13 cellular contexts compared by ENCODE assay signal in genomic region chr5:179342577-179342976, GRCh38. TPM values are rescaled to one million over a fixed set of nuclear protein-coding genes. Genes with fewer than 3 reads are reported as not detected.
A peak's percentile ranks its signal among the peaks of the same experiment; 100 is the strongest.
DNase-seq lines count a peak whose midpoint lies in the region; ATAC-seq, FAIRE-seq and TF ChIP-seq lines count a peak whose summit lies in the region.
"Had no signal": no experiment of that assay in that cellular context is flagged by ENCODE, and none has a peak within 500 bp of the region (broad histone marks: within the 10 kb centered on the region; RNA-seq: fewer than 3 reads in every experiment).

No MANE protein-coding gene starts in this region.

- H3K27ac ChIP-seq in neural progenitor cell = no peak overlapping the region

- H3K36me3 Mint-ChIP-seq in neural progenitor cell = no peaks in the 10 kb centered on the region
- H3K36me3 Mint-ChIP-seq: stimulated activated memory B cell treated with anti-CD40 and anti-IgM and Interleukin-4, amounts not matched to agents 10 μg/mL and 1 μg/mL and 100 μg/mL, for 72 hours had no signal

- DNase-seq in AG08395 (ENCODE audit: low spot score) = peak; percentile 87
- DNase-seq in HTR-8/SVneo (ENCODE audit: insufficient read length, low spot score) = peak; percentile 21
- DNase-seq in fibroblast of the aortic adventitia (ENCODE audit: low read depth) = peak; percentile 72
- DNase-seq in neural progenitor cell (ENCODE audit: low spot score) = peak; percentile 55
- DNase-seq in NAMALWA (ENCODE audit: low spot score) = no peak
- DNase-seq in NCI-H187 (lab: John Stamatoyannopoulos, UW) = no peak
- DNase-seq: caudate nucleus, NCI-H2081 treated with DMSO at 0.1 percent for 48 hours had no signal

- no peaks in the 10 kb centered on the region for H3K79me2 ChIP-seq in neural progenitor cell (ENCODE audit: low read depth)

- no peak overlapping the region for H3K27ac Mint-ChIP-seq in neural progenitor cell
- H3K27ac Mint-ChIP-seq: stimulated activated memory B cell treated with anti-CD40 and anti-IgM and Interleukin-4, amounts not matched to agents 10 μg/mL and 1 μg/mL and 100 μg/mL, for 72 hours had no signal

- no peak for FAIRE-seq in HTR-8/SVneo (lab: Jason Lieb, UNC)
- FAIRE-seq: GM18507 had no signal

- H3K27me3 ChIP-seq in neural progenitor cell = peaks cover 60% of the 10 kb centered on the region

- no peak overlapping the region for H3K9ac ChIP-seq in neural progenitor cell

- no peaks in the 10 kb centered on the region for H3K9me3 Mint-ChIP-seq in neural progenitor cell
- H3K9me3 Mint-ChIP-seq: stimulated activated memory B cell treated with anti-CD40 and anti-IgM and Interleukin-4, amounts not matched to agents 10 μg/mL and 1 μg/mL and 100 μg/mL, for 72 hours had no signal

- H3K4me1 Mint-ChIP-seq in neural progenitor cell = peaks cover 12% of the 10 kb centered on the region

- H3F3A ChIP-seq in neural progenitor cell (ENCODE audit: low read depth) = peaks cover 20% of the 10 kb centered on the region

- no peak overlapping the region for H3K4me2 ChIP-seq in neural progenitor cell

- no peaks in the 10 kb centered on the region for H3K9me3 ChIP-seq in neural progenitor cell (ENCODE audit: low read depth)

- H3K4me3 Mint-ChIP-seq in neural progenitor cell = peak overlapping the region; percentile 86
- H3K4me3 Mint-ChIP-seq: stimulated activated memory B cell treated with anti-CD40 and anti-IgM and Interleukin-4, amounts not matched to agents 10 μg/mL and 1 μg/mL and 100 μg/mL, for 72 hours had no signal

- H3K27me3 Mint-ChIP-seq in neural progenitor cell (ENCODE audit: insufficient read depth, low read depth) = peaks cover 45% of the 10 kb centered on the region

- no peaks in the 10 kb centered on the region for H3K36me3 ChIP-seq in neural progenitor cell

- TF ChIP-seq CTCF in fibroblast of the aortic adventitia (IDR thresholded peaks at IDR 0.05; ENCODE audit: insufficient read depth, low read length) (peak; percentile 83), neural progenitor cell (IDR thresholded peaks at IDR 0.05) (peak; percentile 32)

- peak overlapping the region; percentile 86 for H3K4me3 ChIP-seq in fibroblast of the aortic adventitia (ENCODE audit: low read depth, low read length)
- no peak overlapping the region for H3K4me3 ChIP-seq in neural progenitor cell

- ATAC-seq in GM21825 (IDR thresholded peaks at IDR 0.05; ENCODE audit: unreplicated experiment) (no peak), GM19351 (IDR thresholded peaks at IDR 0.05; ENCODE audit: unreplicated experiment) (no peak)
- ATAC-seq: stimulated activated memory B cell treated with anti-CD40 and anti-IgM and Interleukin-4, amounts not matched to agents 10 μg/mL and 1 μg/mL and 100 μg/mL, for 72 hours had no signal

- H3K4me1 ChIP-seq in neural progenitor cell = peaks cover 8% of the 10 kb centered on the region

- peaks cover 16% of the 10 kb centered on the region for H4K20me1 ChIP-seq in neural progenitor cell (ENCODE audit: low read depth)

- no peak overlapping the region for H2AFZ ChIP-seq in neural progenitor cell (replicated peaks)

RNA-seq across cellular contexts. Expression of gene ADAMTS2, which starts 2.7 kb away (rescaled TPM):
- 25.8 and 66.6 TPM in 2 replicates for total RNA-seq in fibroblast of the aortic adventitia (ENCODE audit: low replicate concordance)
- 1.2 and 3.0 TPM in 2 replicates for total RNA-seq in neural progenitor cell (ENCODE audit: low replicate concordance)
- total RNA-seq: SK-MEL-5 had no signal

Comparison
In these comparisons a context has a peak if more than half of its experiments do, and no peak if none do; other contexts are left out.
1. DNase-seq: peak in AG08395 (single experiment), HTR-8/SVneo (single experiment), fibroblast of the aortic adventitia (single experiment) and neural progenitor cell (single experiment); none in NAMALWA (single experiment) and NCI-H187 (0 of 2).